21 cellular contexts compared by ENCODE assay signal in the genomic region with DNA sequence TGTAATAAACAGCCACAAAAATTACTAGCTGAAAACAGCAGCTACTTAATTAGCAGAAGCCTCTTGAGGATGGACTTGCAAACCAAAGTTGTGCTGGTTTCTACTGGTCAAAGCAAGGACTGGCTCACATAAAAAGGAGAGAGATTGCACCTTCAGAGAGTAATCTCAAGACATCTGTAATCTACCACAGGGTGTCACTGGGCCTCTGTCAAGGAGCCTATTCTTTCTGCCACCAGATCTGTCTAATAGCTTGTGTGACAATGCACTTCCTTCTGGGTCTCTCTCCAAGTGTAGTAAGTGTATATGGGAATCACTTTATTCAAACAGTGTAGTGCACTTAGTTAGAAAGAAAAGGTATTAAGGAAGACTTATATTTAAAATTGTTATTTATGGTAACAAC. TPM values are rescaled to one million over a fixed set of nuclear protein-coding genes. Genes with fewer than 3 reads are reported as not detected.
DNase-seq lines count a peak whose midpoint lies in the region; ATAC-seq and TF ChIP-seq lines count a peak whose summit lies in the region.
"Had no signal": no experiment of that assay in that cellular context is flagged by ENCODE, and none has a peak within 500 bp of the region (broad histone marks: within the 10 kb centered on the region; RNA-seq: fewer than 3 reads in every experiment).

No MANE protein-coding gene starts in this region.

- no peak overlapping the region for H2BK15ac ChIP-seq in mesendoderm (replicated peaks; ENCODE audit: low read depth)

- H3F3A ChIP-seq in Loucy (ENCODE audit: low read depth), result no peaks in the 10 kb centered on the region

- no peak overlapping the region for H3K18ac ChIP-seq in mesendoderm (ENCODE audit: low read length)

- H4K20me1 ChIP-seq in Loucy (ENCODE audit: insufficient read depth, low read length, poor library complexity, severe bottlenecking), result no peaks in the 10 kb centered on the region

- H3K4ac ChIP-seq in mesendoderm (ENCODE audit: low read depth, low read length), result no peak overlapping the region

- H2BK120ac ChIP-seq in mesendoderm (ENCODE audit: low read depth, low read length), result no peak overlapping the region

- H3K23ac ChIP-seq in mesendoderm (ENCODE audit: low read length), result no peak overlapping the region

- no peak overlapping the region for H2AFZ ChIP-seq in Loucy (ENCODE audit: low read length)

- H3K4me2 ChIP-seq in Loucy (ENCODE audit: low read depth, low read length, poor library complexity, severe bottlenecking) (no peak overlapping the region), mesendoderm (ENCODE audit: low read length) (no peak overlapping the region)
- H3K4me2 ChIP-seq: A549 had no signal

- POLR2A ChIA-PET in WTC11 (lab: Charles Lee), result no interaction called here

- H2AK5ac ChIP-seq in mesendoderm (ENCODE audit: low read length), result no peak overlapping the region

- CTCF ChIA-PET in WTC11 (lab: Charles Lee), result interaction anchor here (0.6 to 2.8 kb wide), 5 partner anchors 12 to 168 kb away, joined by 3 to 12 read pairs (median 5); partner anchors contain the start of gene ZNF846

- no peaks in the 10 kb centered on the region for H3K9me2 ChIP-seq in Loucy (replicated peaks; ENCODE audit: low read depth, low read length)

- H3K27me3 Mint-ChIP-seq in WTC11 (ENCODE audit: low read depth), result no peaks in the 10 kb centered on the region; the same call in 1 of the 2 replicates
- H3K27me3 Mint-ChIP-seq: activated T-helper 17 cell treated with anti-CD3 and anti-CD28 coated beads, Interleukin-2, amount 50 U/mL, for 72 hours had no signal

- peaks cover 36% of the 10 kb centered on the region for H3K36me3 Mint-ChIP-seq in WTC11

- H3K27ac ChIP-seq in mesendoderm (ENCODE audit: low read depth, low read length), result no peak overlapping the region
- H3K27ac ChIP-seq: A549, breast epithelium, C4-2B, transverse colon had no signal

- H3K4me1 Mint-ChIP-seq in WTC11, result peaks cover 34% of the 10 kb centered on the region
- H3K4me1 Mint-ChIP-seq: activated T-helper 17 cell treated with anti-CD3 and anti-CD28 coated beads, Interleukin-2, amount 50 U/mL, for 72 hours had no signal

- H3K79me2 ChIP-seq in Loucy (ENCODE audit: insufficient read depth, low read length) (no peaks in the 10 kb centered on the region), mesendoderm (ENCODE audit: control insufficient read depth, insufficient read depth, low read length) (peaks cover 5% of the 10 kb centered on the region)

- ATAC-seq in WTC11 (peak; percentile 52), GM19455 (IDR thresholded peaks at IDR 0.05; ENCODE audit: unreplicated experiment) (no peak), HG03025 (IDR thresholded peaks at IDR 0.05; ENCODE audit: low FRiP score, unreplicated experiment) (no peak)
- ATAC-seq: A549; activated T-helper 17 cell treated with anti-CD3 and anti-CD28 coated beads, Interleukin-2, amount 50 U/mL, for 72 hours; left ventricle myocardium superior; right cardiac atrium had no signal

- no peak overlapping the region for H3K4me3 ChIP-seq in Loucy (ENCODE audit: low read length, poor library complexity, severe bottlenecking)
- no peak overlapping the region for H3K4me3 ChIP-seq in mesendoderm (ENCODE audit: low read length)
- H3K4me3 ChIP-seq: A549, breast epithelium, transverse colon had no signal

- H3K36me3 ChIP-seq in Loucy (ENCODE audit: insufficient read depth, low read length) (0 out of 2 replicates have a peak, but pooled peaks cover 3% of the 10 kb centered on the region), mesendoderm (ENCODE audit: control insufficient read depth, insufficient read depth, low read length) (peaks cover 1% of the 10 kb centered on the region)
- H3K36me3 ChIP-seq: breast epithelium had no signal

- no peak overlapping the region for H3K56ac ChIP-seq in mesendoderm (ENCODE audit: low read length)

- H3K9ac ChIP-seq in Loucy (ENCODE audit: low read depth, low read length, poor library complexity, severe bottlenecking) (no peak overlapping the region), mesendoderm (ENCODE audit: low read length) (no peak overlapping the region)

- H3K9me3 ChIP-seq in Loucy (ENCODE audit: insufficient read depth, low read depth, low read length), result no peaks in the 10 kb centered on the region
- H3K9me3 ChIP-seq: transverse colon had no signal

- peak overlapping the region; percentile 45; the same call in 1 of the 2 replicates for H3K27ac Mint-ChIP-seq in WTC11
- H3K27ac Mint-ChIP-seq: activated T-helper 17 cell treated with anti-CD3 and anti-CD28 coated beads, Interleukin-2, amount 50 U/mL, for 72 hours; H9 had no signal

- H3K27me3 ChIP-seq in Loucy (ENCODE audit: insufficient read depth, low read length, poor library complexity, severe bottlenecking) (no peaks in the 10 kb centered on the region), mesendoderm (ENCODE audit: insufficient read depth, low read length, poor library complexity) (no peaks in the 10 kb centered on the region)
- H3K27me3 ChIP-seq: breast epithelium, transverse colon had no signal

- H2BK5ac ChIP-seq in mesendoderm (ENCODE audit: low read length), result no peak overlapping the region

- peak; percentile 21; the same call in 1 of the 2 replicates for TF ChIP-seq CTCF in Loucy (conservative IDR thresholded peaks at IDR 0.05; ENCODE audit: low read length)
- TF ChIP-seq CTCF in WTC11 (IDR thresholded peaks at IDR 0.05), result no peak

- no peak overlapping the region for H3K4me3 Mint-ChIP-seq in WTC11
- H3K4me3 Mint-ChIP-seq: activated T-helper 17 cell treated with anti-CD3 and anti-CD28 coated beads, Interleukin-2, amount 50 U/mL, for 72 hours; H9 had no signal

- peak; percentile 4 for DNase-seq in NOMO-1 treated with DMSO at 0.1 percent for 48 hours (lab: John Stamatoyannopoulos, UW; ENCODE audit: unreplicated experiment)
- no peak for DNase-seq in NOMO-1 treated with dmso at 0.1 percent for 144 hours (lab: John Stamatoyannopoulos, UW; ENCODE audit: unreplicated experiment)
- DNase-seq in WTC11 (ENCODE audit: low spot score), result no peak
- DNase-seq in mesendoderm, result peak; percentile 42
- DNase-seq in activated CD4-positive, alpha-beta T cell treated with anti-CD3 and anti-CD28 coated beads, Interleukin-2, amount 50 U/mL, for 48 hours, result no peak
- DNase-seq: activated CD4-positive, CD25-positive, alpha-beta regulatory T cell; H9; left ventricle myocardium superior; NCI-H446; NK-92 treated with Interleukin-12 subunit alpha and Interleukin-12 subunit beta, amount 100 ng/mL, for 24 hours; right cardiac atrium; stimulated activated naive CD4-positive, alpha-beta T cell treated with Interleukin-2 at 50 U/mL for 16 hours; T-helper 1 cell; transverse colon had no signal

- no peaks in the 10 kb centered on the region for H3K79me1 ChIP-seq in mesendoderm (ENCODE audit: low read length)

- no peak overlapping the region for H4K8ac ChIP-seq in mesendoderm (ENCODE audit: low read depth, low read length)

- H4K5ac ChIP-seq in mesendoderm (ENCODE audit: low read length), result no peak overlapping the region

- H3K4me1 ChIP-seq in Loucy (ENCODE audit: insufficient read depth, low read length, poor library complexity, severe bottlenecking), result no peaks in the 10 kb centered on the region
- H3K4me1 ChIP-seq in mesendoderm (ENCODE audit: control insufficient read depth, low read depth, low read length), result no peaks in the 10 kb centered on the region
- H3K4me1 ChIP-seq: A549, breast epithelium, transverse colon had no signal

- H3K9me3 Mint-ChIP-seq in WTC11, result peaks cover 21% of the 10 kb centered on the region
- H3K9me3 Mint-ChIP-seq: activated T-helper 17 cell treated with anti-CD3 and anti-CD28 coated beads, Interleukin-2, amount 50 U/mL, for 72 hours had no signal

TF ChIP-seq in WTC11, 78 proteins besides CTCF, POLR2A, EP300 and RAD21 (continues in another document):
- TF ChIP-seq MYBL2 (CRISPR knock-in tag; IDR thresholded peaks at IDR 0.05), result no peak
- TF ChIP-seq EMX1 (CRISPR knock-in tag; IDR thresholded peaks at IDR 0.05), result no peak
- TF ChIP-seq TP53 (CRISPR knock-in tag; IDR thresholded peaks at IDR 0.05), result no peak
- TF ChIP-seq SMAD4 (CRISPR knock-in tag; IDR thresholded peaks at IDR 0.05), result no peak
- no peak for TF ChIP-seq ZNF281 (CRISPR knock-in tag; IDR thresholded peaks at IDR 0.05)
- TF ChIP-seq, protein P1, sequence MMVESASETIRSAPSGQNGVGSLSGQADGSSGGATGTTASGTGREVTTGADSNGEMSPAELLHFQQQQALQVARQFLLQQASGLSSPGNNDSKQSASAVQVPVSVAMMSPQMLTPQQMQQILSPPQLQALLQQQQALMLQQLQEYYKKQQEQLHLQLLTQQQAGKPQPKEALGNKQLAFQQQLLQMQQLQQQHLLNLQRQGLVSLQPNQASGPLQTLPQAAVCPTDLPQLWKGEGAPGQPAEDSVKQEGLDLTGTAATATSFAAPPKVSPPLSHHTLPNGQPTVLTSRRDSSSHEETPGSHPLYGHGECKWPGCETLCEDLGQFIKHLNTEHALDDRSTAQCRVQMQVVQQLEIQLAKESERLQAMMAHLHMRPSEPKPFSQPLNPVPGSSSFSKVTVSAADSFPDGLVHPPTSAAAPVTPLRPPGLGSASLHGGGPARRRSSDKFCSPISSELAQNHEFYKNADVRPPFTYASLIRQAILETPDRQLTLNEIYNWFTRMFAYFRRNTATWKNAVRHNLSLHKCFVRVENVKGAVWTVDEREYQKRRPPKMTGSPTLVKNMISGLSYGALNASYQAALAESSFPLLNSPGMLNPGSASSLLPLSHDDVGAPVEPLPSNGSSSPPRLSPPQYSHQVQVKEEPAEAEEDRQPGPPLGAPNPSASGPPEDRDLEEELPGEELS (CRISPR knock-in tag; IDR thresholded peaks at IDR 0.05), result no peak

RNA-seq across cellular contexts. Expression of gene ZNF561, which starts 24.4 kb away (rescaled TPM):
- total RNA-seq in WTC11 (2021), result 39.2 to 67.9 TPM (median 40.7 TPM) in 3 replicates
- polyA plus RNA-seq in mesendoderm (2013, experiment 1 of 2), result 33.8 TPM
- 30.5 TPM for polyA plus RNA-seq in mesendoderm (2013, experiment 2 of 2)

RNA-seq across cellular contexts. Expression of gene ZNF562, which starts 29.4 kb away (rescaled TPM):
- 18.4 to 24.6 TPM (median 23.1 TPM) in 3 replicates for total RNA-seq in WTC11 (2021)
- polyA plus RNA-seq in mesendoderm (2013, experiment 1 of 2), result 11.4 TPM
- 11.6 TPM for polyA plus RNA-seq in mesendoderm (2013, experiment 2 of 2)

Comparison
In these comparisons a context has a peak if more than half of its experiments do, and no peak if none do; other contexts are left out.
1. DNase-seq: peak in NOMO-1 treated with DMSO at 0.1 percent for 48 hours (single experiment) and mesendoderm (single experiment); none in NOMO-1 treated with dmso at 0.1 percent for 144 hours (single experiment), WTC11 (single experiment) and activated CD4-positive, alpha-beta T cell treated with anti-CD3 and anti-CD28 coated beads, Interleukin-2, amount 50 U/mL, for 48 hours (0 of 2).